ENCODE assay signal across 9 cellular contexts in the genomic region with DNA sequence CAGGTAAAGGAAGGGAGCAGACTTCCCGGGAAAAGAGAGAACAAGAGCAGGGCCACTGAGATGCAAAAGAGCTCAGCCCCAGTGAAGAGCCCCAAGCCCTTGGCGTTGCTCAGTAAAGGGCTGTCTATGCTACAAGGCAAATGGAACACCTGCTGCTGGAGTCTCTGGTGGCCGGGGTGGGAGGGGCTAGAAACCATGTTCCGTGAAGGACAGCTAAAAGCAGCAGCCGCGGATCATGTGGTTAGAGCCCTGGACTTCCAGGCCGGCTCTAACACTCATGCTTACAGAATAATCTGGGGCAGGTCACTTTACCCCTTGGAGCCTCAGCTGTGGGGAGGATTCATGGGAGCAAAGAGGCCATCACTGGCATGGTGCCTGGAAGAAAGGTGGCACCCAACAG. TPM values are rescaled to one million over a fixed set of nuclear protein-coding genes. Genes with fewer than 3 reads are reported as not detected.
A peak's percentile ranks its signal among the peaks of the same experiment; 100 is the strongest.
DNase-seq lines count a peak whose midpoint lies in the region; ATAC-seq, FAIRE-seq and TF ChIP-seq lines count a peak whose summit lies in the region.
"Had no signal": no experiment of that assay in that cellular context is flagged by ENCODE, and none has a peak within 500 bp of the region (broad histone marks: within the 10 kb centered on the region; RNA-seq: fewer than 3 reads in every experiment).

No MANE protein-coding gene starts in this region.

- peaks cover 19% of the 10 kb centered on the region for H3K4me1 Mint-ChIP-seq in endothelial cell (ENCODE audit: unreplicated experiment)

- H3K27ac Mint-ChIP-seq in endothelial cell (ENCODE audit: unreplicated experiment): no peak overlapping the region

- peaks cover 5% of the 10 kb centered on the region for H3K27me3 Mint-ChIP-seq in endothelial cell (ENCODE audit: unreplicated experiment)

- 57% methylated on average over 7 of the region's 7 CpGs for WGBS in hepatocyte (ENCODE audit: low lambda C conversion rate, missing lambda C conversion rate)
- 22 to 48% (median 34%) methylated on average over 7 of the region's 7 CpGs for WGBS in small intestine, 3 donors

- H3K79me2 ChIP-seq in hepatocyte: no peaks in the 10 kb centered on the region

- no peak overlapping the region for H3K4me3 ChIP-seq in hepatocyte
- no peak overlapping the region for H3K4me3 ChIP-seq in small intestine (ENCODE audit: low read depth in 1 of 2, low read length in 2 of 2)

- ATAC-seq in GM18517 (IDR thresholded peaks at IDR 0.05; ENCODE audit: unreplicated experiment) (peak; percentile 51), HG02678 (IDR thresholded peaks at IDR 0.05; ENCODE audit: unreplicated experiment) (peak; percentile 63)

- peak; percentile 82 for DNase-seq in NCI-H510A treated with DMSO at 0.1 percent for 48 hours (lab: John Stamatoyannopoulos, UW)
- DNase-seq in hepatocyte (ENCODE audit: low spot score): no peak
- DNase-seq in endothelial cell (ENCODE audit: low spot score): no peak
- DNase-seq in medulla oblongata (ENCODE audit: extremely low spot score): no peak
- no peak for DNase-seq in small intestine
- DNase-seq in activated naive CD4-positive, alpha-beta T cell (lab: John Stamatoyannopoulos, UW): no peak

- H3K27ac ChIP-seq in hepatocyte (peak overlapping the region; percentile 56), small intestine (ENCODE audit: low read depth in 1 of 2, low read length in 1 of 2) (peak overlapping the region in 1 of 2 donors; percentile 69)

- H3K9me2 ChIP-seq in hepatocyte (replicated peaks; ENCODE audit: insufficient read depth): no peaks in the 10 kb centered on the region

- no peak overlapping the region for H2AFZ ChIP-seq in hepatocyte

- no peaks in the 10 kb centered on the region for H4K20me1 ChIP-seq in hepatocyte (ENCODE audit: insufficient read depth, poor library complexity, severe bottlenecking)

- no peaks in the 10 kb centered on the region for H3K36me3 Mint-ChIP-seq in endothelial cell (ENCODE audit: low read depth, unreplicated experiment)

- TF ChIP-seq CTCF in hepatocyte (IDR thresholded peaks at IDR 0.05; ENCODE audit: poor library complexity): no peak
- no peak for TF ChIP-seq CTCF in endothelial cell (IDR thresholded peaks at IDR 0.05; ENCODE audit: unreplicated experiment)

- H3K4me1 ChIP-seq in hepatocyte (ENCODE audit: insufficient read depth): peaks cover 6% of the 10 kb centered on the region
- no peaks in the 10 kb centered on the region for H3K4me1 ChIP-seq in small intestine (ENCODE audit: control insufficient read depth in 2 of 2, insufficient read depth in 1 of 2, low read depth in 1 of 2, low read length in 1 of 2)

- no peak overlapping the region for H3K4me2 ChIP-seq in hepatocyte

- H3K36me3 ChIP-seq in hepatocyte (replicated peaks; ENCODE audit: insufficient read depth, low read depth) (no peaks in the 10 kb centered on the region), small intestine (ENCODE audit: control insufficient read depth in 2 of 2, insufficient read depth in 2 of 2, low read length in 2 of 2) (no peaks in the 10 kb centered on the region)

- H3K4me3 Mint-ChIP-seq in endothelial cell (ENCODE audit: unreplicated experiment): no peak overlapping the region
- H3K4me3 Mint-ChIP-seq: T-helper 1 cell treated with Interleukin-12 subunit alpha and Interleukin-12 subunit beta and Interleukin-4 antibody, amounts not matched to agents 30 μg/mL and 1 μg/mL, for 36 hours had no signal

- no peak for FAIRE-seq in small intestine (lab: Jason Lieb, UNC)

- H3K27me3 ChIP-seq in hepatocyte (no peaks in the 10 kb centered on the region), small intestine (ENCODE audit: control insufficient read depth in 2 of 2, insufficient read depth in 2 of 2, low read length in 2 of 2) (no peaks in the 10 kb centered on the region)

- H3K9me3 ChIP-seq in hepatocyte (ENCODE audit: low read depth) (no peaks in the 10 kb centered on the region), small intestine (ENCODE audit: control insufficient read depth, low read depth) (no peaks in the 10 kb centered on the region)

- H3K9me3 Mint-ChIP-seq in endothelial cell (ENCODE audit: unreplicated experiment): no peaks in the 10 kb centered on the region
- H3K9me3 Mint-ChIP-seq: T-helper 1 cell treated with Interleukin-12 subunit alpha and Interleukin-12 subunit beta and Interleukin-4 antibody, amounts not matched to agents 30 μg/mL and 1 μg/mL, for 36 hours had no signal

RNA-seq across cellular contexts. Expression of a gene that starts 17.8 kb away (rescaled TPM):
- total RNA-seq in hepatocyte: 0.16 TPM in 1 of 2 replicates, not detected in the other
- polyA plus RNA-seq in hepatocyte: 0.15 and 0.52 TPM in 2 replicates
- 5.7 TPM for total RNA-seq in endothelial cell (ENCODE audit: unreplicated experiment)
- polyA plus RNA-seq in small intestine: 1 to 10 TPM in 2 of 3 donors, under 1 TPM in 1; 0.45 to 2.1 (median 1.6) TPM

RNA-seq across cellular contexts. Expression of a gene that starts 38.4 kb away (rescaled TPM):
- total RNA-seq in hepatocyte (10.7 and 11.8 TPM in 2 replicates), endothelial cell (ENCODE audit: unreplicated experiment) (19.7 TPM)
- polyA plus RNA-seq in hepatocyte (13.3 and 13.6 TPM in 2 replicates), small intestine (1 to 10 TPM; 4.5 to 8.4 (median 6.5) TPM)

RNA-seq across cellular contexts. Expression of a gene that starts 44.4 kb away (rescaled TPM):
- total RNA-seq in hepatocyte (0.60 and 0.92 TPM in 2 replicates), endothelial cell (ENCODE audit: unreplicated experiment) (18.4 TPM)
- polyA plus RNA-seq in hepatocyte (0.34 and 0.50 TPM in 2 replicates), small intestine (1 to 10 TPM in 1 of 3 donors, under 1 TPM in 1, not detected in 1; 0.27 to 1.6 TPM)

Comparison
In these comparisons a context has a peak if more than half of its experiments do, and no peak if none do; other contexts are left out.
1. RNA of a gene that starts 44.4 kb away (total RNA-seq): 18.4 TPM in endothelial cell (single experiment); 0.60 to 0.92 TPM in hepatocyte; every median in the first group is over 10 times any median in the second.